In the genomic region with DNA sequence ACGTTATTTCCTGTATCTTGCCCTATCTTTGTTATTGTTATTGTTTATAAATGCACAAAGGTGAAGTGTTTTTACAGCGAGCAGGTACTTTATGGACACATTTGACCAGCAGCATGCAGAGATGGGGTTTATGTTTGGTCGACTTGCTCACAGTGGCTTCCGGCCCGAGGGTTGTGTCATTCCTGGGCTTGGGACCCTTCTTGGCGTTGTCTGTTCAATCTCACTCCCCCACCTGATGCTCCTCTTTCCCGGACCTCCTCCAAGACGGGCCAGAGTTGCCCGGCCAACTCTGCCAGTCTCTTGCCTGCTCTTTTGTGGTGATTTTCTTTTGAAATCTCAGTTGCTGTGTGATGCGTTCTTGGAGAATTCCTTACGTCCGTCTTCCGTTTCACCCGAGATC, we compare ENCODE assay signal across 29 cellular contexts.
"Had no signal": no experiment of that assay in that cellular context is flagged by ENCODE, and none has a peak within 500 bp of the region (broad histone marks: within the 10 kb centered on the region; RNA-seq: fewer than 3 reads in every experiment).

No MANE protein-coding gene starts in this region.

- ATAC-seq: activated CD4-positive, CD25-positive, alpha-beta regulatory T cell treated with anti-CD3 and anti-CD28 coated beads, Interleukin-2, amount 50 U/mL, for 24 hours; activated CD8-positive, alpha-beta T cell treated with anti-CD3 and anti-CD28 coated beads for 36 hours; activated naive CD4-positive, alpha-beta T cell treated with anti-CD3 and anti-CD28 coated beads, Interleukin-2, amount 50 U/mL, for 72 hours; activated T-cell treated with anti-CD3 and anti-CD28 coated beads, Interleukin-2, amount 50 U/mL, for 4 hours; activated T-helper 17 cell treated with anti-CD3 and anti-CD28 coated beads, Interleukin-2, amount 50 U/mL, for 72 hours; esophagus mucosa; T-cell had no signal

- H3K27ac Mint-ChIP-seq: activated B cell treated with CpG ODN at 0.5 μM for 24 hours; activated CD8-positive, alpha-beta T cell treated with anti-CD3 and anti-CD28 coated beads for 36 hours; activated naive CD4-positive, alpha-beta T cell treated with anti-CD3 and anti-CD28 coated beads for 36 hours; activated naive CD4-positive, alpha-beta T cell treated with anti-CD3 and anti-CD28 coated beads, Interleukin-2, amount 50 U/mL, for 72 hours; activated naive CD8-positive, alpha-beta T cell treated with anti-CD3 and anti-CD28 coated beads, Interleukin-2, amount 10 ng/mL, durations not matched to agents 7 days and 5 days; activated T-helper 17 cell treated with anti-CD3 and anti-CD28 coated beads, Interleukin-2, amount 50 U/mL, for 72 hours; dendritic cell treated with granulocyte-macrophage colony-stimulating factor and Interleukin-4, amounts not matched to agents 40 ng/mL and 50 ng/mL, for 4 days; endodermal cell; T-cell; T-helper 1 cell treated with Interleukin-12 subunit alpha and Interleukin-12 subunit beta and Interleukin-4 antibody, amounts not matched to agents 30 μg/mL and 1 μg/mL, for 36 hours had no signal

- H3K36me3 Mint-ChIP-seq: activated naive CD8-positive, alpha-beta T cell treated with anti-CD3 and anti-CD28 coated beads, Interleukin-2, amount 10 ng/mL, durations not matched to agents 7 days and 5 days; brain; T-cell had no signal

- H3K4me3 ChIP-seq: cardiac muscle cell, dorsolateral prefrontal cortex had no signal

- DNase-seq: activated B cell treated with CpG ODN at 0.5 μM for 24 hours; activated CD4-positive, alpha-beta T cell treated with anti-CD3 and anti-CD28 coated beads for 48 hours; activated CD4-positive, alpha-beta T cell treated with anti-CD3 and anti-CD28 coated beads, Interleukin-2, amount 50 U/mL, for 1 hour; activated CD4-positive, alpha-beta T cell treated with anti-CD3 and anti-CD28 coated beads, Interleukin-2, amount 50 U/mL, for 48 hours; activated CD8-positive, alpha-beta memory T cell treated with anti-CD3 and anti-CD28 coated beads for 24 hours; activated CD8-positive, alpha-beta T cell treated with anti-CD3 and anti-CD28 coated beads for 36 hours; activated effector memory CD4-positive, alpha-beta T cell treated with Interleukin-2 at 50 U/mL for 16 hours; activated gamma-delta T cell treated with Interleukin-2 at 50 U/mL for 16 hours; activated naive CD4-positive, alpha-beta T cell treated with anti-CD3 and anti-CD28 coated beads for 36 hours; activated naive CD8-positive, alpha-beta T cell treated with anti-CD3 and anti-CD28 coated beads, Interleukin-2, amount 10 ng/mL, durations not matched to agents 7 days and 5 days; activated T-cell treated with anti-CD3 and anti-CD28 coated beads, Interleukin-2, amount 50 U/mL, for 4 hours; dorsolateral prefrontal cortex; effector memory CD4-positive, alpha-beta T cell; foreskin fibroblast; T-cell; T-helper 9 cell; WERI-Rb-1 had no signal

- H3K36me3 ChIP-seq: ascending aorta, breast epithelium, cardiac muscle cell, WERI-Rb-1 had no signal

- H3K9me3 Mint-ChIP-seq: activated CD8-positive, alpha-beta T cell treated with anti-CD3 and anti-CD28 coated beads for 36 hours; activated naive CD8-positive, alpha-beta T cell treated with anti-CD3 and anti-CD28 coated beads, Interleukin-2, amount 10 ng/mL, durations not matched to agents 7 days and 5 days; central memory CD8-positive, alpha-beta T cell; dendritic cell treated with granulocyte-macrophage colony-stimulating factor and Interleukin-4, amounts not matched to agents 40 ng/mL and 50 ng/mL, for 4 days; endodermal cell; T-helper 1 cell treated with Interleukin-12 subunit alpha and Interleukin-12 subunit beta and Interleukin-4 antibody, amounts not matched to agents 30 μg/mL and 1 μg/mL, for 36 hours had no signal

- H3K4me3 Mint-ChIP-seq: activated B cell treated with CpG ODN at 0.5 μM for 24 hours; activated CD8-positive, alpha-beta T cell treated with anti-CD3 and anti-CD28 coated beads for 36 hours; activated naive CD4-positive, alpha-beta T cell treated with anti-CD3 and anti-CD28 coated beads for 36 hours; activated naive CD8-positive, alpha-beta T cell treated with anti-CD3 and anti-CD28 coated beads, Interleukin-2, amount 10 ng/mL, durations not matched to agents 7 days and 5 days; activated T-cell treated with anti-CD3 and anti-CD28 coated beads, Interleukin-2, amount 50 U/mL, for 4 hours; activated T-helper 17 cell treated with anti-CD3 and anti-CD28 coated beads, Interleukin-2, amount 50 U/mL, for 72 hours; brain; central memory CD8-positive, alpha-beta T cell; dendritic cell treated with granulocyte-macrophage colony-stimulating factor and Interleukin-4, amounts not matched to agents 40 ng/mL and 50 ng/mL, for 4 days; endodermal cell; T-cell; T-helper 1 cell treated with Interleukin-12 subunit alpha and Interleukin-12 subunit beta and Interleukin-4 antibody, amounts not matched to agents 30 μg/mL and 1 μg/mL, for 36 hours had no signal

- H3K4me1 Mint-ChIP-seq: activated B cell treated with CpG ODN at 0.5 μM for 24 hours; activated naive CD8-positive, alpha-beta T cell treated with anti-CD3 and anti-CD28 coated beads, Interleukin-2, amount 10 ng/mL, durations not matched to agents 7 days and 5 days; activated T-helper 17 cell treated with anti-CD3 and anti-CD28 coated beads, Interleukin-2, amount 50 U/mL, for 72 hours; central memory CD8-positive, alpha-beta T cell; endodermal cell; T-cell had no signal

- H3K9me3 ChIP-seq: ascending aorta had no signal

- H3K27ac ChIP-seq: cardiac muscle cell, dorsolateral prefrontal cortex, WERI-Rb-1 had no signal

- H3K27me3 ChIP-seq: ascending aorta, breast epithelium, cardiac muscle cell had no signal
